Comparison of ENCODE assay signal across 1 cellular context in the genomic region with DNA sequence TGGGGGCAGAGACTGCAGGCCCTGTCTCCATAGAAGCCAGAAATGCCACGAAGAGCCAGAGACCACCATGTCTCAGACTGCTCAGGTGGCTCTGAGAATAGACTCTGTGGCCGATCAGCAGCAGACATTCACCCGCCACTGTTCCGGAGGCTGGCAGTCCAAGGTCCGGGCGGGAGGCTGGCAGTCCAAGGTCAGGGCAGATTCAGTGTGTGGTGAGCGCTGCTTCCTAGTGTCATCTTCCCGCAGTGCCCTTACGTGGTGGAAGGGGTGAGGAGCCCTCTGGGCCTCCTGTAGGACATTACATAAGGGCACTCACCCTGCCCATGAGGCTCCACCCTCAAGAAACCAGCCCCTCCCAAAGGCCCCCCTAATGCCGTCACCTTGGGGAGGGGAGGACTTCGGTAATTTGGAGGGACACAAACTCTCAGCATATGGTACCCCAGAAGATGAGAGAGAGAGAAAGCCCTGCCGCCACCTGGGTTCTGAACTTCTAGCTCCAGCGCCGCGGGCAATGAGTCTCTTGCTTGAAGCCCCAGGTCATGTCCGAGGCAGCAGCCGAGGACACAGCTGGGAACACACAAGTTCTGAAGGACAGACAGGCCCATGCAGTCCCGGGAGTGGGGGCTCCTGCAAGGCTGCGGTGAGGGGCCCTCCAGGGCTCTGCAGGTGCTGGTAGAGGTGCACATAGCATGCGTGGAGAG.
TF ChIP-seq lines count a peak whose summit lies in the region.

No MANE protein-coding gene starts in this region.

TF ChIP-seq in HepG2, 621 proteins besides CTCF, POLR2A, EP300 and RAD21 (continued from another document and continues in another):
- TF ChIP-seq, protein P1, sequence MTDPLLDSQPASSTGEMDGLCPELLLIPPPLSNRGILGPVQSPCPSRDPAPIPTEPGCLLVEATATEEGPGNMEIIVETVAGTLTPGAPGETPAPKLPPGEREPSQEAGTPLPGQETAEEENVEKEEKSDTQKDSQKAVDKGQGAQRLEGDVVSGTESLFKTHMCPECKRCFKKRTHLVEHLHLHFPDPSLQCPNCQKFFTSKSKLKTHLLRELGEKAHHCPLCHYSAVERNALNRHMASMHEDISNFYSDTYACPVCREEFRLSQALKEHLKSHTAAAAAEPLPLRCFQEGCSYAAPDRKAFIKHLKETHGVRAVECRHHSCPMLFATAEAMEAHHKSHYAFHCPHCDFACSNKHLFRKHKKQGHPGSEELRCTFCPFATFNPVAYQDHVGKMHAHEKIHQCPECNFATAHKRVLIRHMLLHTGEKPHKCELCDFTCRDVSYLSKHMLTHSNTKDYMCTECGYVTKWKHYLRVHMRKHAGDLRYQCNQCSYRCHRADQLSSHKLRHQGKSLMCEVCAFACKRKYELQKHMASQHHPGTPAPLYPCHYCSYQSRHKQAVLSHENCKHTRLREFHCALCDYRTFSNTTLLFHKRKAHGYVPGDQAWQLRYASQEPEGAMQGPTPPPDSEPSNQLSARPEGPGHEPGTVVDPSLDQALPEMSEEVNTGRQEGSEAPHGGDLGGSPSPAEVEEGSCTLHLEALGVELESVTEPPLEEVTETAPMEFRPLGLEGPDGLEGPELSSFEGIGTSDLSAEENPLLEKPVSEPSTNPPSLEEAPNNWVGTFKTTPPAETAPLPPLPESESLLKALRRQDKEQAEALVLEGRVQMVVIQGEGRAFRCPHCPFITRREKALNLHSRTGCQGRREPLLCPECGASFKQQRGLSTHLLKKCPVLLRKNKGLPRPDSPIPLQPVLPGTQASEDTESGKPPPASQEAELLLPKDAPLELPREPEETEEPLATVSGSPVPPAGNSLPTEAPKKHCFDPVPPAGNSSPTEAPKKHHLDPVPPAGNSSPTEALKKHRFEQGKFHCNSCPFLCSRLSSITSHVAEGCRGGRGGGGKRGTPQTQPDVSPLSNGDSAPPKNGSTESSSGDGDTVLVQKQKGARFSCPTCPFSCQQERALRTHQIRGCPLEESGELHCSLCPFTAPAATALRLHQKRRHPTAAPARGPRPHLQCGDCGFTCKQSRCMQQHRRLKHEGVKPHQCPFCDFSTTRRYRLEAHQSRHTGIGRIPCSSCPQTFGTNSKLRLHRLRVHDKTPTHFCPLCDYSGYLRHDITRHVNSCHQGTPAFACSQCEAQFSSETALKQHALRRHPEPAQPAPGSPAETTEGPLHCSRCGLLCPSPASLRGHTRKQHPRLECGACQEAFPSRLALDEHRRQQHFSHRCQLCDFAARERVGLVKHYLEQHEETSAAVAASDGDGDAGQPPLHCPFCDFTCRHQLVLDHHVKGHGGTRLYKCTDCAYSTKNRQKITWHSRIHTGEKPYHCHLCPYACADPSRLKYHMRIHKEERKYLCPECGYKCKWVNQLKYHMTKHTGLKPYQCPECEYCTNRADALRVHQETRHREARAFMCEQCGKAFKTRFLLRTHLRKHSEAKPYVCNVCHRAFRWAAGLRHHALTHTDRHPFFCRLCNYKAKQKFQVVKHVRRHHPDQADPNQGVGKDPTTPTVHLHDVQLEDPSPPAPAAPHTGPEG (CRISPR knock-in tag; IDR thresholded peaks at IDR 0.05) = peak; percentile 72; the same call in 1 of the 2 replicates
- TF ChIP-seq, protein P2, sequence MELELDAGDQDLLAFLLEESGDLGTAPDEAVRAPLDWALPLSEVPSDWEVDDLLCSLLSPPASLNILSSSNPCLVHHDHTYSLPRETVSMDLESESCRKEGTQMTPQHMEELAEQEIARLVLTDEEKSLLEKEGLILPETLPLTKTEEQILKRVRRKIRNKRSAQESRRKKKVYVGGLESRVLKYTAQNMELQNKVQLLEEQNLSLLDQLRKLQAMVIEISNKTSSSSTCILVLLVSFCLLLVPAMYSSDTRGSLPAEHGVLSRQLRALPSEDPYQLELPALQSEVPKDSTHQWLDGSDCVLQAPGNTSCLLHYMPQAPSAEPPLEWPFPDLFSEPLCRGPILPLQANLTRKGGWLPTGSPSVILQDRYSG (CRISPR knock-in tag; IDR thresholded peaks at IDR 0.05) = no peak
- TF ChIP-seq ZFP36 (IDR thresholded peaks at IDR 0.05; ENCODE audit: borderline replicate concordance, low read depth, low read length, partially characterized antibody) (no peak), ZNF614 (CRISPR knock-in tag; IDR thresholded peaks at IDR 0.05; ENCODE audit: borderline replicate concordance) (no peak; the same call in 1 of the 2 replicates), ERF (CRISPR knock-in tag; IDR thresholded peaks at IDR 0.05) (peak; percentile 58; the same call in 1 of the 2 replicates), ZNF572 (CRISPR knock-in tag; IDR thresholded peaks at IDR 0.05) (no peak), BORCS8-MEF2B (CRISPR knock-in tag; IDR thresholded peaks at IDR 0.05) (no peak), FOXK2 (IDR thresholded peaks at IDR 0.05) (no peak), ZNF768 (CRISPR knock-in tag; IDR thresholded peaks at IDR 0.05) (peak; percentile 11; the same call in 1 of the 2 replicates), HNF4A (CRISPR knock-in tag; IDR thresholded peaks at IDR 0.05) (peak; percentile 99), NFKBIZ (CRISPR knock-in tag; IDR thresholded peaks at IDR 0.05) (no peak), FOXM1 (CRISPR knock-in tag; IDR thresholded peaks at IDR 0.05) (no peak), CCDC6 (CRISPR knock-in tag; IDR thresholded peaks at IDR 0.05) (no peak), HDAC1 (CRISPR knock-in tag; IDR thresholded peaks at IDR 0.05) (peak; percentile 89), ZNF331 (CRISPR knock-in tag; IDR thresholded peaks at IDR 0.05) (peak; percentile 65; the same call in 1 of the 2 replicates)
- TF ChIP-seq, protein P3, sequence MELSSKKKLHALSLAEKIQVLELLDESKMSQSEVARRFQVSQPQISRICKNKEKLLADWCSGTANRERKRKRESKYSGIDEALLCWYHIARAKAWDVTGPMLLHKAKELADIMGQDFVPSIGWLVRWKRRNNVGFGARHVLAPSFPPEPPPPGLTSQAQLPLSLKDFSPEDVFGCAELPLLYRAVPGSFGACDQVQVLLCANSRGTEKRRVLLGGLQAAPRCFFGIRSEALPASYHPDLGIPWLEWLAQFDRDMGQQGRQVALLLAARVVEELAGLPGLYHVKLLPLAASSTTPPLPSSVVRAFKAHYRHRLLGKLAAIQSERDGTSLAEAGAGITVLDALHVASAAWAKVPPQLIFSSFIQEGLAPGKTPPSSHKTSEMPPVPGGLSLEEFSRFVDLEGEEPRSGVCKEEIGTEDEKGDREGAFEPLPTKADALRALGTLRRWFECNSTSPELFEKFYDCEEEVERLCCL (CRISPR knock-in tag; IDR thresholded peaks at IDR 0.05; ENCODE audit: borderline replicate concordance) = no peak
- TF ChIP-seq, protein P4, sequence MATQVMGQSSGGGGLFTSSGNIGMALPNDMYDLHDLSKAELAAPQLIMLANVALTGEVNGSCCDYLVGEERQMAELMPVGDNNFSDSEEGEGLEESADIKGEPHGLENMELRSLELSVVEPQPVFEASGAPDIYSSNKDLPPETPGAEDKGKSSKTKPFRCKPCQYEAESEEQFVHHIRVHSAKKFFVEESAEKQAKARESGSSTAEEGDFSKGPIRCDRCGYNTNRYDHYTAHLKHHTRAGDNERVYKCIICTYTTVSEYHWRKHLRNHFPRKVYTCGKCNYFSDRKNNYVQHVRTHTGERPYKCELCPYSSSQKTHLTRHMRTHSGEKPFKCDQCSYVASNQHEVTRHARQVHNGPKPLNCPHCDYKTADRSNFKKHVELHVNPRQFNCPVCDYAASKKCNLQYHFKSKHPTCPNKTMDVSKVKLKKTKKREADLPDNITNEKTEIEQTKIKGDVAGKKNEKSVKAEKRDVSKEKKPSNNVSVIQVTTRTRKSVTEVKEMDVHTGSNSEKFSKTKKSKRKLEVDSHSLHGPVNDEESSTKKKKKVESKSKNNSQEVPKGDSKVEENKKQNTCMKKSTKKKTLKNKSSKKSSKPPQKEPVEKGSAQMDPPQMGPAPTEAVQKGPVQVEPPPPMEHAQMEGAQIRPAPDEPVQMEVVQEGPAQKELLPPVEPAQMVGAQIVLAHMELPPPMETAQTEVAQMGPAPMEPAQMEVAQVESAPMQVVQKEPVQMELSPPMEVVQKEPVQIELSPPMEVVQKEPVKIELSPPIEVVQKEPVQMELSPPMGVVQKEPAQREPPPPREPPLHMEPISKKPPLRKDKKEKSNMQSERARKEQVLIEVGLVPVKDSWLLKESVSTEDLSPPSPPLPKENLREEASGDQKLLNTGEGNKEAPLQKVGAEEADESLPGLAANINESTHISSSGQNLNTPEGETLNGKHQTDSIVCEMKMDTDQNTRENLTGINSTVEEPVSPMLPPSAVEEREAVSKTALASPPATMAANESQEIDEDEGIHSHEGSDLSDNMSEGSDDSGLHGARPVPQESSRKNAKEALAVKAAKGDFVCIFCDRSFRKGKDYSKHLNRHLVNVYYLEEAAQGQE (IDR thresholded peaks at IDR 0.05; ENCODE audit: borderline replicate concordance in 1 of 2, low read depth in 1 of 2, low read length in 2 of 2) = no peak
- TF ChIP-seq, protein P5, sequence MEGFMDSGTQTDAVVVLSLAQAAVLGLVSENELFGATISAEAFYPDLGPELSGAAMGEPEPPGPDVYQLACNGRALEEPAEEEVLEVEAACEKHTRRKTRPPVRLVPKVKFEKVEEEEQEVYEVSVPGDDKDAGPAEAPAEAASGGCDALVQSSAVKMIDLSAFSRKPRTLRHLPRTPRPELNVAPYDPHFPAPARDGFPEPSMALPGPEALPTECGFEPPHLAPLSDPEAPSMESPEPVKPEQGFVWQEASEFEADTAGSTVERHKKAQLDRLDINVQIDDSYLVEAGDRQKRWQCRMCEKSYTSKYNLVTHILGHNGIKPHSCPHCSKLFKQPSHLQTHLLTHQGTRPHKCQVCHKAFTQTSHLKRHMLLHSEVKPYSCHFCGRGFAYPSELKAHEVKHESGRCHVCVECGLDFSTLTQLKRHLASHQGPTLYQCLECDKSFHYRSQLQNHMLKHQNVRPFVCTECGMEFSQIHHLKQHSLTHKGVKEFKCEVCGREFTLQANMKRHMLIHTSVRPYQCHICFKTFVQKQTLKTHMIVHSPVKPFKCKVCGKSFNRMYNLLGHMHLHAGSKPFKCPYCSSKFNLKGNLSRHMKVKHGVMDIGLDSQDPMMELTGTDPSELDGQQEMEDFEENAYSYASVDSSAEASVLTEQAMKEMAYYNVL (CRISPR knock-in tag; IDR thresholded peaks at IDR 0.05; ENCODE audit: borderline replicate concordance) = peak; percentile 58; the same call in 1 of the 2 replicates
- TF ChIP-seq, protein P6, sequence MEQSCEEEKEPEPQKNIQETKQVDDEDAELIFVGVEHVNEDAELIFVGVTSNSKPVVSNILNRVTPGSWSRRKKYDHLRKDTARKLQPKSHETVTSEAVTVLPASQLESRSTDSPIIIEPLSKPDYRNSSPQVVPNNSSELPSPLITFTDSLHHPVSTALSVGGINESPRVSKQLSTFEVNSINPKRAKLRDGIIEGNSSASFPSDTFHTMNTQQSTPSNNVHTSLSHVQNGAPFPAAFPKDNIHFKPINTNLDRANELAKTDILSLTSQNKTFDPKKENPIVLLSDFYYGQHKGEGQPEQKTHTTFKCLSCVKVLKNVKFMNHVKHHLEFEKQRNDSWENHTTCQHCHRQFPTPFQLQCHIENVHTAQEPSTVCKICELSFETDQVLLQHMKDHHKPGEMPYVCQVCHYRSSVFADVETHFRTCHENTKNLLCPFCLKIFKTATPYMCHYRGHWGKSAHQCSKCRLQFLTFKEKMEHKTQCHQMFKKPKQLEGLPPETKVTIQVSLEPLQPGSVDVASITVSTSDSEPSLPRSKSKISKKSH (CRISPR knock-in tag; IDR thresholded peaks at IDR 0.05; ENCODE audit: borderline replicate concordance) = no peak
- TF ChIP-seq, protein P7, sequence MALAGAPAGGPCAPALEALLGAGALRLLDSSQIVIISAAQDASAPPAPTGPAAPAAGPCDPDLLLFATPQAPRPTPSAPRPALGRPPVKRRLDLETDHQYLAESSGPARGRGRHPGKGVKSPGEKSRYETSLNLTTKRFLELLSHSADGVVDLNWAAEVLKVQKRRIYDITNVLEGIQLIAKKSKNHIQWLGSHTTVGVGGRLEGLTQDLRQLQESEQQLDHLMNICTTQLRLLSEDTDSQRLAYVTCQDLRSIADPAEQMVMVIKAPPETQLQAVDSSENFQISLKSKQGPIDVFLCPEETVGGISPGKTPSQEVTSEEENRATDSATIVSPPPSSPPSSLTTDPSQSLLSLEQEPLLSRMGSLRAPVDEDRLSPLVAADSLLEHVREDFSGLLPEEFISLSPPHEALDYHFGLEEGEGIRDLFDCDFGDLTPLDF (CRISPR knock-in tag; IDR thresholded peaks at IDR 0.05) = no peak
- TF ChIP-seq, protein P8, sequence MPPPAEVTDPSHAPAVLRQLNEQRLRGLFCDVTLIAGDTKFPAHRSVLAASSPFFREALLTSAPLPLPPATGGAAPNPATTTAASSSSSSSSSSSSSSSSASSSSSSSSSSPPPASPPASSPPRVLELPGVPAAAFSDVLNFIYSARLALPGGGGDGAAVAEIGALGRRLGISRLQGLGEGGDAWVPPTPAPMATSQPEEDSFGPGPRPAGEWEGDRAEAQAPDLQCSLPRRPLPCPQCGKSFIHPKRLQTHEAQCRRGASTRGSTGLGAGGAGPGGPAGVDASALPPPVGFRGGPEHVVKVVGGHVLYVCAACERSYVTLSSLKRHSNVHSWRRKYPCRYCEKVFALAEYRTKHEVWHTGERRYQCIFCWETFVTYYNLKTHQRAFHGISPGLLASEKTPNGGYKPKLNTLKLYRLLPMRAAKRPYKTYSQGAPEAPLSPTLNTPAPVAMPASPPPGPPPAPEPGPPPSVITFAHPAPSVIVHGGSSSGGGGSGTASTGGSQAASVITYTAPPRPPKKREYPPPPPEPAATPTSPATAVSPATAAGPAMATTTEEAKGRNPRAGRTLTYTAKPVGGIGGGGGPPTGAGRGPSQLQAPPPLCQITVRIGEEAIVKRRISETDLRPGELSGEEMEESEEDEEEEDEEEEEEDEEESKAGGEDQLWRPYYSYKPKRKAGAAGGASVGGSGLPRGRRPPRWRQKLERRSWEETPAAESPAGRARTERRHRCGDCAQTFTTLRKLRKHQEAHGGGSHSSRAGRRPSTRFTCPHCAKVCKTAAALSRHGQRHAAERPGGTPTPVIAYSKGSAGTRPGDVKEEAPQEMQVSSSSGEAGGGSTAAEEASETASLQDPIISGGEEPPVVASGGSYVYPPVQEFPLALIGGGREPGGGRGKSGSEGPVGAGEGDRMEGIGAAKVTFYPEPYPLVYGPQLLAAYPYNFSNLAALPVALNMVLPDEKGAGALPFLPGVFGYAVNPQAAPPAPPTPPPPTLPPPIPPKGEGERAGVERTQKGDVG (CRISPR knock-in tag; IDR thresholded peaks at IDR 0.05; ENCODE audit: borderline replicate concordance) = 0 out of 2 replicates have a peak, but pooled peaks have one; percentile 42
- TF ChIP-seq, protein P9, sequence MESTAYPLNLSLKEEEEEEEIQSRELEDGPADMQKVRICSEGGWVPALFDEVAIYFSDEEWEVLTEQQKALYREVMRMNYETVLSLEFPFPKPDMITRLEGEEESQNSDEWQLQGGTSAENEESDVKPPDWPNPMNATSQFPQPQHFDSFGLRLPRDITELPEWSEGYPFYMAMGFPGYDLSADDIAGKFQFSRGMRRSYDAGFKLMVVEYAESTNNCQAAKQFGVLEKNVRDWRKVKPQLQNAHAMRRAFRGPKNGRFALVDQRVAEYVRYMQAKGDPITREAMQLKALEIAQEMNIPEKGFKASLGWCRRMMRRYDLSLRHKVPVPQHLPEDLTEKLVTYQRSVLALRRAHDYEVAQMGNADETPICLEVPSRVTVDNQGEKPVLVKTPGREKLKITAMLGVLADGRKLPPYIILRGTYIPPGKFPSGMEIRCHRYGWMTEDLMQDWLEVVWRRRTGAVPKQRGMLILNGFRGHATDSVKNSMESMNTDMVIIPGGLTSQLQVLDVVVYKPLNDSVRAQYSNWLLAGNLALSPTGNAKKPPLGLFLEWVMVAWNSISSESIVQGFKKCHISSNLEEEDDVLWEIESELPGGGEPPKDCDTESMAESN (CRISPR knock-in tag; conservative IDR thresholded peaks at IDR 0.05) = no peak; the same call in 1 of the 2 replicates
